14 cellular contexts compared by ENCODE assay signal in the genomic region with DNA sequence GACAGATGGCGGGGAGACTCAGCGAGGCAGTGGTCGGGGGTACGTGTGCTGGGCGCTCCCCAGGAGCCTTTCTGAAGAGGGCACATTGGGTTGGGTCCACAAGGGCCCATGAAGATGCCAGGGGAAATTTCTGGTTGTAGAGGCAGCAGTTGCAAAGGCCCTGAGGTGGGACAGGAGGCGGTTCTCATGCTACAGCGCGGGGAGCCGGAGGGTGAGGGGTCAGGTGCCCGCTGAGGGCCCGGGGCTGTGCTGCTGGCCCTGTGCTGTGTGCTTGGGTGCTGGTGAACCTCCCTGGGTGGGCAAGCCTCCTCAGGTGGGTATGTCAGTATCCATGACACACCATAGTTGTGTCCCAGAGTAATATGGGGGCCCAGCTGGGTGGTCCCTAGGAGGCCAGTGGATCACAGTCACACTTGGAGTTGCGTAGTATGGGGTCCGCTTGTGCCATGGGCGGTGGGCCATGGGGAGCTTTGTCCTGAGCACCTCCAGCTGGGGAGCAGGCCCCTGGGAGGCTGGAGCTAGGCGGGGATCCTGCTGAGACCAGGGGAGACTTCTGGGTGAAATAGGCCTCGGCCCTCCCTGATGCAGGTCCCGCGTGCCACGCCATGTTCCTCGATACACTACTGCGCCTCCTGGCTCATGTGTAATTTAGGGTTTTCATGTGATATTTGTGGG. TPM values are rescaled to one million over a fixed set of nuclear protein-coding genes. Genes with fewer than 3 reads are reported as not detected.
DNase-seq lines count a peak whose midpoint lies in the region; ATAC-seq and TF ChIP-seq lines count a peak whose summit lies in the region.
"Had no signal": no experiment of that assay in that cellular context is flagged by ENCODE, and none has a peak within 500 bp of the region (broad histone marks: within the 10 kb centered on the region; RNA-seq: fewer than 3 reads in every experiment).

No MANE protein-coding gene starts in this region.

- no peak overlapping the region for H3T11ph ChIP-seq in H9 (ENCODE audit: low read length)

- no peak overlapping the region for H3K4me3 Mint-ChIP-seq in CD8-positive, alpha-beta T cell
- no peak overlapping the region for H3K4me3 Mint-ChIP-seq in H9
- H3K4me3 Mint-ChIP-seq in endothelial cell (ENCODE audit: unreplicated experiment): peak overlapping the region; percentile 37
- H3K4me3 Mint-ChIP-seq: CD4-positive, CD25-positive, alpha-beta regulatory T cell had no signal

- no peak overlapping the region for H4K91ac ChIP-seq in H9 (ENCODE audit: insufficient read length, low read depth, low read length)
- H4K91ac ChIP-seq in neuronal stem cell (ENCODE audit: low read depth, low read length, poor library complexity): no peak overlapping the region

- no peak for DNase-seq in CD8-positive, alpha-beta T cell
- DNase-seq in H9 (no peak), endothelial cell (ENCODE audit: low spot score) (no peak), neuronal stem cell (ENCODE audit: low spot score) (no peak), MG63 (no peak), SKM-1 (lab: John Stamatoyannopoulos, UW; ENCODE audit: unreplicated experiment) (no peak)
- DNase-seq: ACHN; BE2C; C1 segment of cervical spinal cord; Caco-2; CD4-positive, CD25-positive, alpha-beta regulatory T cell; GDM1; GM23248; HCEC 1CT had no signal

- H2BK120ac ChIP-seq in H9 (ENCODE audit: low read depth, low read length, poor library complexity, severe bottlenecking) (no peak overlapping the region), neuronal stem cell (ENCODE audit: low read depth, low read length) (no peak overlapping the region)

- no peaks in the 10 kb centered on the region for H3K27me3 Mint-ChIP-seq in CD8-positive, alpha-beta T cell (ENCODE audit: low read depth)
- H3K27me3 Mint-ChIP-seq in H9 (ENCODE audit: low read depth) (no peaks in the 10 kb centered on the region), endothelial cell (ENCODE audit: unreplicated experiment) (peaks cover 6% of the 10 kb centered on the region)
- H3K27me3 Mint-ChIP-seq: CD4-positive, CD25-positive, alpha-beta regulatory T cell had no signal

- no peaks in the 10 kb centered on the region for H3K23me2 ChIP-seq in H9 (ENCODE audit: insufficient read length, low read depth, low read length, poor library complexity, severe bottlenecking)

- H4K8ac ChIP-seq in H9 (replicated peaks; ENCODE audit: insufficient read length, low read depth, low read length): no peak overlapping the region
- no peak overlapping the region for H4K8ac ChIP-seq in neuronal stem cell (ENCODE audit: low read depth, low read length)

- H2BK15ac ChIP-seq in H9 (ENCODE audit: low read depth, low read length) (no peak overlapping the region), neuronal stem cell (ENCODE audit: low read length) (no peak overlapping the region)

- H3K23ac ChIP-seq in H9 (ENCODE audit: insufficient read length, low read depth, low read length) (no peak overlapping the region), neuronal stem cell (ENCODE audit: low read depth, low read length, poor library complexity) (peak overlapping the region; percentile 43)

- H2BK12ac ChIP-seq in H9 (ENCODE audit: insufficient read length, low read depth, low read length) (no peak overlapping the region), neuronal stem cell (ENCODE audit: low read length) (no peak overlapping the region)

- H2BK20ac ChIP-seq in H9 (ENCODE audit: low read depth, low read length, poor library complexity, severe bottlenecking): no peak overlapping the region

- no peak overlapping the region for H3K18ac ChIP-seq in H9 (ENCODE audit: insufficient read length, low read depth, low read length)
- H3K18ac ChIP-seq in neuronal stem cell (ENCODE audit: low read length): no peak overlapping the region

- no peak overlapping the region for H4K5ac ChIP-seq in H9 (ENCODE audit: insufficient read length, low read depth, low read length)

- CTCF ChIA-PET in CD8-positive, alpha-beta T cell (lab: Charles Lee): no interaction called here

- H3K4ac ChIP-seq in H9 (ENCODE audit: low read depth, low read length) (no peak overlapping the region), neuronal stem cell (ENCODE audit: low read length) (no peak overlapping the region)

- intact Hi-C loops in CD8-positive, alpha-beta T cell (cut with DNase I, micrococcal nuclease): no loop called here

- no CpG with 5 or more reads among the region's 21 CpGs for WGBS in H9 (ENCODE audit: extremely low coverage, insufficient read length, low lambda C conversion rate)
- WGBS in neuronal stem cell (ENCODE audit: extremely low coverage in 2 of 2, insufficient read length in 2 of 2, insufficient replicate concordance in 1 of 2), 2 donors: no CpG with 5 or more reads among the region's 21 CpGs

- no peak for TF ChIP-seq CTCF in CD8-positive, alpha-beta T cell (IDR thresholded peaks at IDR 0.05)
- TF ChIP-seq CTCF in H9 (conservative IDR thresholded peaks at IDR 0.05) (no peak), endothelial cell (IDR thresholded peaks at IDR 0.05; ENCODE audit: unreplicated experiment) (no peak)

- H2AFZ ChIP-seq in H9 (ENCODE audit: low read length) (no peak overlapping the region), neuronal stem cell (ENCODE audit: low read length) (no peak overlapping the region)
- H2AFZ ChIP-seq: GM23248 had no signal

- H3K27me3 ChIP-seq in CD8-positive, alpha-beta T cell (ENCODE audit: insufficient read depth, low read length): no peaks in the 10 kb centered on the region
- H3K27me3 ChIP-seq in H9 (ENCODE audit: insufficient read depth, low read length): no peaks in the 10 kb centered on the region
- no peaks in the 10 kb centered on the region for H3K27me3 ChIP-seq in neuronal stem cell (ENCODE audit: control insufficient read depth in 3 of 3, insufficient read depth in 3 of 3, low read depth in 1 of 3, low read length in 3 of 3)
- H3K27me3 ChIP-seq in MG63: no peaks in the 10 kb centered on the region
- H3K27me3 ChIP-seq: BE2C had no signal

- H3K79me1 ChIP-seq in H9 (ENCODE audit: insufficient read depth, low read depth, low read length, poor library complexity, severe bottlenecking) (no peaks in the 10 kb centered on the region), neuronal stem cell (ENCODE audit: low read depth, low read length) (peaks cover 5% of the 10 kb centered on the region)

- H3K79me2 ChIP-seq in H9 (ENCODE audit: insufficient read depth, low read length): no peaks in the 10 kb centered on the region

- peaks cover 26% of the 10 kb centered on the region for H3K36me3 Mint-ChIP-seq in CD8-positive, alpha-beta T cell
- H3K36me3 Mint-ChIP-seq in H9 (ENCODE audit: insufficient read depth in 1 of 3, low read depth in 3 of 3) (peaks cover 12 to 46% (median 41%) of the 10 kb centered on the region in 3 experiments; a peak in 6 of 7 replicates), endothelial cell (ENCODE audit: low read depth, unreplicated experiment) (peaks cover 11% of the 10 kb centered on the region)

- H3K27ac ChIP-seq in CD8-positive, alpha-beta T cell (ENCODE audit: low read depth, low read length): no peak overlapping the region
- H3K27ac ChIP-seq in H9 (ENCODE audit: insufficient read length, low read depth, low read length) (no peak overlapping the region), neuronal stem cell (replicated peaks; ENCODE audit: low read length) (no peak overlapping the region)
- H3K27ac ChIP-seq: GM23248 had no signal

- no peak overlapping the region for H2BK5ac ChIP-seq in H9 (ENCODE audit: insufficient read length, low read length)
- H2BK5ac ChIP-seq in neuronal stem cell (ENCODE audit: low read length): no peak overlapping the region

- no peaks in the 10 kb centered on the region for H3K9me3 Mint-ChIP-seq in CD8-positive, alpha-beta T cell
- H3K9me3 Mint-ChIP-seq in H9 (no peaks in the 10 kb centered on the region), endothelial cell (ENCODE audit: unreplicated experiment) (no peaks in the 10 kb centered on the region)
- H3K9me3 Mint-ChIP-seq: CD4-positive, CD25-positive, alpha-beta regulatory T cell had no signal

- H3K4me3 ChIP-seq in CD8-positive, alpha-beta T cell (ENCODE audit: low read depth, low read length): no peak overlapping the region
- H3K4me3 ChIP-seq in neuronal stem cell (ENCODE audit: low read length in 2 of 2) (no peak overlapping the region), MG63 (no peak overlapping the region)
- H3K4me3 ChIP-seq: GM23248 had no signal

- H3K4me1 Mint-ChIP-seq in CD8-positive, alpha-beta T cell (ENCODE audit: low read depth): no peaks in the 10 kb centered on the region
- H3K4me1 Mint-ChIP-seq in H9 (no peaks in the 10 kb centered on the region), endothelial cell (ENCODE audit: unreplicated experiment) (no peaks in the 10 kb centered on the region)
- H3K4me1 Mint-ChIP-seq: CD4-positive, CD25-positive, alpha-beta regulatory T cell had no signal

- H2AK5ac ChIP-seq in H9 (ENCODE audit: insufficient read length, low read length): no peak overlapping the region
- H2AK5ac ChIP-seq in neuronal stem cell (ENCODE audit: low read depth, low read length): peak overlapping the region; percentile 28

- H3K4me2 ChIP-seq in H9 (ENCODE audit: insufficient read depth, insufficient read length, low read length) (no peak overlapping the region), neuronal stem cell (ENCODE audit: insufficient read depth, low read length, poor library complexity, severe bottlenecking) (no peak overlapping the region)

- no peaks in the 10 kb centered on the region for H3K9me3 ChIP-seq in CD8-positive, alpha-beta T cell (ENCODE audit: low read length)
- no peaks in the 10 kb centered on the region for H3K9me3 ChIP-seq in H9 (ENCODE audit: control insufficient read depth, low read depth, low read length)
- peaks cover 0 to 1% of the 10 kb centered on the region in 2 donors for H3K9me3 ChIP-seq in neuronal stem cell (replicated peaks in 1 of 2; ENCODE audit: control insufficient read depth in 2 of 2, insufficient read depth in 1 of 2, low read depth in 1 of 2, low read length in 2 of 2)
- no peaks in the 10 kb centered on the region for H3K9me3 ChIP-seq in MG63
- H3K9me3 ChIP-seq: BE2C, Caco-2 had no signal

- H4K20me1 ChIP-seq in H9 (ENCODE audit: control insufficient read depth, insufficient read depth, insufficient read length): no peaks in the 10 kb centered on the region

- H3K14ac ChIP-seq in H9 (ENCODE audit: insufficient read depth, low read length) (no peak overlapping the region), neuronal stem cell (ENCODE audit: low read length) (no peak overlapping the region)

- no peaks in the 10 kb centered on the region for H3K36me3 ChIP-seq in CD8-positive, alpha-beta T cell (ENCODE audit: insufficient read depth, low read length)
- peaks cover 88 to 99% of the 10 kb centered on the region in 2 donors for H3K36me3 ChIP-seq in neuronal stem cell (replicated peaks in 1 of 2; ENCODE audit: control insufficient read depth in 2 of 2, insufficient read depth in 2 of 2, low read length in 2 of 2)
- H3K36me3 ChIP-seq in MG63: peaks cover 81% of the 10 kb centered on the region

- ATAC-seq in CD8-positive, alpha-beta T cell: no peak

- POLR2A ChIA-PET in CD8-positive, alpha-beta T cell (lab: Charles Lee): no interaction called here

- peak overlapping the region; percentile 16 for H3K27ac Mint-ChIP-seq in CD8-positive, alpha-beta T cell
- peak overlapping the region in 2 of 3 experiments; percentile 52 to 68; a peak in 3 of 7 replicates for H3K27ac Mint-ChIP-seq in H9
- H3K27ac Mint-ChIP-seq in endothelial cell (ENCODE audit: unreplicated experiment): no peak overlapping the region

- H3K9ac ChIP-seq in H9 (ENCODE audit: extremely low read depth, insufficient read length, low read length) (no peak overlapping the region), neuronal stem cell (ENCODE audit: low read depth, low read length, poor library complexity) (no peak overlapping the region)
- H3K9ac ChIP-seq: GM23248 had no signal

- no peak overlapping the region for H3K56ac ChIP-seq in H9 (ENCODE audit: insufficient read length, low read depth, low read length)

- H3K4me1 ChIP-seq in CD8-positive, alpha-beta T cell (ENCODE audit: insufficient read depth, low read length): no peaks in the 10 kb centered on the region
- no peaks in the 10 kb centered on the region for H3K4me1 ChIP-seq in H9 (ENCODE audit: insufficient read depth, low read length)
- H3K4me1 ChIP-seq in neuronal stem cell (ENCODE audit: control insufficient read depth in 2 of 2, insufficient read depth in 1 of 2, low read depth in 1 of 2, low read length in 2 of 2): no peaks in the 10 kb centered on the region
- H3K4me1 ChIP-seq: BE2C, Caco-2 had no signal

RNA-seq across cellular contexts. Expression of a gene that starts 44.3 kb away (rescaled TPM):
- 1 to 10 TPM; 7.3 to 8.4 TPM for total RNA-seq in CD8-positive, alpha-beta T cell
- total RNA-seq in H9 (2021) (39.6 and 42.1 TPM in 2 replicates), endothelial cell (ENCODE audit: unreplicated experiment) (31.8 TPM)
- polyA plus RNA-seq in neuronal stem cell (2013, experiment 1 of 2): 31.7 TPM
- polyA plus RNA-seq in neuronal stem cell (2013, experiment 2 of 2): 32.1 TPM
- total RNA-seq in MG63 (2014; rRNA removed; shearing (Covaris generic); ENCODE audit: low replicate concordance): 29.7 and 54.2 TPM in 2 replicates
